Comparison of ENCODE assay signal across 13 cellular contexts in genomic region chr7:46369933-46370654, GRCh38.
DNase-seq lines count a peak whose midpoint lies in the region; ATAC-seq, FAIRE-seq and TF ChIP-seq lines count a peak whose summit lies in the region.
"Had no signal": no experiment of that assay in that cellular context is flagged by ENCODE, and none has a peak within 500 bp of the region (broad histone marks: within the 10 kb centered on the region; RNA-seq: fewer than 3 reads in every experiment).

No MANE protein-coding gene starts in this region.

- in situ Hi-C loops in astrocyte of the cerebellum (cut with HindIII; ENCODE audit: low sequenced_read_pairs): loop anchor here (25.0 kb wide), 1 partner anchor 717 kb away; no protein-coding TSS in a partner anchor
- in situ Hi-C loops in transverse colon (cut with MboI; ENCODE audit: low pct_ligation_motif_present in 1 of 4, low pct_unique_long_range_greater_than_20kb in 1 of 4, low sequenced_read_pairs in 3 of 4): no loop called here

- H4K20me1 ChIP-seq in Karpas-422 (ENCODE audit: insufficient read depth, low read depth, low read length) (no peaks in the 10 kb centered on the region), keratinocyte (ENCODE audit: control insufficient read depth, extremely low read depth, insufficient read depth, low read length) (no peaks in the 10 kb centered on the region)

- TF ChIP-seq EP300 in transverse colon (IDR thresholded peaks at IDR 0.05; ENCODE audit: low read depth): no peak

- H3K4me2 ChIP-seq in Karpas-422 (ENCODE audit: low read depth, low read length, poor library complexity, severe bottlenecking): no peak overlapping the region
- no peak overlapping the region for H3K4me2 ChIP-seq in keratinocyte (ENCODE audit: control insufficient read depth, extremely low read depth, insufficient read depth, low read depth, low read length)

- no peaks in the 10 kb centered on the region for H3K79me2 ChIP-seq in Karpas-422 (ENCODE audit: low read length)
- H3K79me2 ChIP-seq in keratinocyte (ENCODE audit: control insufficient read depth, insufficient read depth, low read length): no peaks in the 10 kb centered on the region

- no peak overlapping the region for H3K27ac ChIP-seq in Karpas-422 (ENCODE audit: low read length)
- H3K27ac ChIP-seq in keratinocyte (ENCODE audit: control insufficient read depth, insufficient read depth, low read length): no peak overlapping the region
- H3K27ac ChIP-seq in transverse colon: no peak overlapping the region

- H3K27me3 ChIP-seq in Karpas-422 (ENCODE audit: low read length) (no peaks in the 10 kb centered on the region), keratinocyte (ENCODE audit: control insufficient read depth, extremely low read depth, insufficient read depth, low read length) (no peaks in the 10 kb centered on the region), transverse colon (no peaks in the 10 kb centered on the region)

- H3K36me3 ChIP-seq in Karpas-422 (ENCODE audit: insufficient read depth, low read length): no peaks in the 10 kb centered on the region
- H3K36me3 ChIP-seq in keratinocyte (ENCODE audit: control insufficient read depth in 2 of 2, extremely low read depth in 1 of 2, insufficient read depth in 2 of 2, low read length in 2 of 2): no peaks in the 10 kb centered on the region
- no peaks in the 10 kb centered on the region for H3K36me3 ChIP-seq in transverse colon

- H3K9me1 ChIP-seq in keratinocyte (ENCODE audit: control insufficient read depth, extremely low read depth, insufficient read depth, low read length): no peaks in the 10 kb centered on the region

- ATAC-seq in HG02759 (IDR thresholded peaks at IDR 0.05; ENCODE audit: unreplicated experiment): no peak

- H2AFZ ChIP-seq in Karpas-422 (ENCODE audit: low read length): no peak overlapping the region
- H2AFZ ChIP-seq in keratinocyte (ENCODE audit: control insufficient read depth, low read length): no peak overlapping the region

- intact Hi-C loops in transverse colon (cut with DNase I; ENCODE audit: low total_unique reads): no loop called here

- H3K4me1 ChIP-seq in Karpas-422 (ENCODE audit: low read length) (no peaks in the 10 kb centered on the region), keratinocyte (ENCODE audit: control insufficient read depth, extremely low read depth, insufficient read depth, low read length) (no peaks in the 10 kb centered on the region), transverse colon (no peaks in the 10 kb centered on the region)

- dilution Hi-C loops in keratinocyte (cut with MboI; ENCODE audit: extremely low pct_ligation_motif_present, low sequenced_read_pairs): no loop called here

- H3K4me3 ChIP-seq in Karpas-422 (ENCODE audit: low read length) (no peak overlapping the region), astrocyte of the cerebellum (ENCODE audit: low read depth, low read length) (no peak overlapping the region), keratinocyte (ENCODE audit: control insufficient read depth in 2 of 3, extremely low read depth in 1 of 3, insufficient read depth in 2 of 3, low read depth in 1 of 3, low read length in 3 of 3) (no peak overlapping the region), transverse colon (no peak overlapping the region)

- peak; percentile 90 for FAIRE-seq in keratinocyte (lab: Jason Lieb, UNC)
- FAIRE-seq: islet of Langerhans had no signal

- DNase-seq in AG20443 (ENCODE audit: low spot score): peak; percentile 58
- peak; percentile 23 for DNase-seq in Karpas-422
- peak; percentile 91 for DNase-seq in astrocyte of the cerebellum (ENCODE audit: low read depth)
- no peak for DNase-seq in keratinocyte (ENCODE audit: low read depth, low spot score)
- no peak for DNase-seq in transverse colon
- no peak for DNase-seq in SHP77 treated with DMSO at 0.1 percent for 48 hours (lab: John Stamatoyannopoulos, UW)
- no peak for DNase-seq in NCI-H69 (lab: John Stamatoyannopoulos, UW)
- DNase-seq: activated CD4-positive, alpha-beta memory T cell treated with anti-CD3 and anti-CD28 coated beads, Interleukin-2, amount 10 ng/mL, durations not matched to agents 7 days and 5 days; NCI-H2171 treated with DMSO at 0.1 percent for 48 hours; stimulated activated CD4-positive, alpha-beta T cell treated with anti-CD3 and anti-CD28 coated beads, Interleukin-1b, Interleukin-23, amount 100 ng/mL, for 48 hours; stimulated activated naive CD4-positive, alpha-beta T cell treated with Interleukin-2 at 50 U/mL for 16 hours had no signal

- TF ChIP-seq CTCF in astrocyte of the cerebellum (IDR thresholded peaks at IDR 0.05; ENCODE audit: low read depth, low read length, missing control alignments) (no peak), keratinocyte (optimal IDR thresholded peaks at IDR 0.05 in 1 of 3, IDR thresholded peaks at IDR 0.05 in 1 of 3, conservative IDR thresholded peaks at IDR 0.05 in 1 of 3; ENCODE audit: extremely low read depth in 1 of 3, insufficient read depth in 2 of 3, low read length in 3 of 3) (peak in 1 of 3 experiments; percentile 6), transverse colon (IDR thresholded peaks at IDR 0.05) (no peak)

- H3K9ac ChIP-seq in Karpas-422 (ENCODE audit: low read length) (no peak overlapping the region), keratinocyte (ENCODE audit: control insufficient read depth, extremely low read depth, insufficient read depth, low read length) (no peak overlapping the region)

- 40 to 59% methylated on average over 4 to 5 of the region's 5 CpGs for WGBS in transverse colon (ENCODE audit: low coverage in 1 of 2), 2 donors

- H3K9me3 ChIP-seq in Karpas-422 (ENCODE audit: low read length) (no peaks in the 10 kb centered on the region), keratinocyte (ENCODE audit: control insufficient read depth, low read depth, low read length) (no peaks in the 10 kb centered on the region), transverse colon (no peaks in the 10 kb centered on the region)

- 0 out of 2 replicates have a peak, but pooled peaks cover 3% of the 10 kb centered on the region for H3K9me2 ChIP-seq in Karpas-422 (replicated peaks; ENCODE audit: insufficient read depth, low read length)

- TF ChIP-seq POLR2A in transverse colon (IDR thresholded peaks at IDR 0.05): no peak

Comparison
In these comparisons a context has a peak if more than half of its experiments do, and no peak if none do; other contexts are left out.
1. DNase-seq: peak in AG20443 (single experiment), Karpas-422 (single experiment) and astrocyte of the cerebellum (single experiment); none in keratinocyte (single experiment), transverse colon (single experiment), SHP77 treated with DMSO at 0.1 percent for 48 hours (single experiment) and NCI-H69 (single experiment).